In genomic region chr2:18752022-18752493, GRCh38 we compare ENCODE assay signal across 18 cellular contexts.
DNase-seq lines count a peak whose midpoint lies in the region; ATAC-seq and TF ChIP-seq lines count a peak whose summit lies in the region.
"Had no signal": no experiment of that assay in that cellular context is flagged by ENCODE, and none has a peak within 500 bp of the region (broad histone marks: within the 10 kb centered on the region; RNA-seq: fewer than 3 reads in every experiment).

No MANE protein-coding gene starts in this region.

- no peak overlapping the region for H3K4me3 Mint-ChIP-seq in CD4-positive, alpha-beta T cell
- H3K4me3 Mint-ChIP-seq: activated CD8-positive, alpha-beta T cell treated with anti-CD3 and anti-CD28 coated beads for 36 hours; activated naive CD8-positive, alpha-beta T cell treated with anti-CD3 and anti-CD28 coated beads, Interleukin-2, amount 10 ng/mL, durations not matched to agents 7 days and 5 days; central memory CD8-positive, alpha-beta T cell; neural progenitor cell had no signal

- in situ Hi-C loops in gastrocnemius medialis (cut with MboI; ENCODE audit: low sequenced_read_pairs in 4 of 4), result loop anchor here in 3 of 4 donors (25.0 kb wide), 2 partner anchors 610 to 1110 kb away; partner anchors contain the start of gene OSR1 (in 1 of the 3)

- CTCF ChIA-PET in CD4-positive, alpha-beta T cell (lab: Charles Lee), result no interaction called here

- no peaks in the 10 kb centered on the region for H3K9me2 ChIP-seq in hepatocyte (replicated peaks; ENCODE audit: insufficient read depth)

- POLR2A ChIA-PET in CD4-positive, alpha-beta T cell (lab: Charles Lee), result no interaction called here

- H3K36me3 Mint-ChIP-seq in CD4-positive, alpha-beta T cell (ENCODE audit: low read depth), result peaks cover 4% of the 10 kb centered on the region
- H3K36me3 Mint-ChIP-seq: activated naive CD8-positive, alpha-beta T cell treated with anti-CD3 and anti-CD28 coated beads, Interleukin-2, amount 10 ng/mL, durations not matched to agents 7 days and 5 days; neural progenitor cell had no signal

- no peaks in the 10 kb centered on the region for H3K27me3 Mint-ChIP-seq in CD4-positive, alpha-beta T cell
- H3K27me3 Mint-ChIP-seq: activated CD8-positive, alpha-beta T cell treated with anti-CD3 and anti-CD28 coated beads for 36 hours; activated naive CD8-positive, alpha-beta T cell treated with anti-CD3 and anti-CD28 coated beads, Interleukin-2, amount 10 ng/mL, durations not matched to agents 7 days and 5 days; central memory CD8-positive, alpha-beta T cell had no signal

- intact Hi-C loops in gastrocnemius medialis (cut with DNase I; ENCODE audit: low total_unique reads), result loop anchor here (10.0 kb wide), 1 partner anchor 227 kb away; no protein-coding TSS in a partner anchor
- intact Hi-C loops in CD4-positive, alpha-beta T cell (cut with DNase I, micrococcal nuclease), result loop anchor here (2.0 to 10.0 kb wide), 4 partner anchors 613 to 1345 kb away; no protein-coding TSS in a partner anchor

- H3K79me2 ChIP-seq in hepatocyte, result no peaks in the 10 kb centered on the region

- H3K4me1 ChIP-seq in hepatocyte (ENCODE audit: insufficient read depth) (peaks cover 27% of the 10 kb centered on the region), gastrocnemius medialis (peaks cover 26 to 34% of the 10 kb centered on the region in 2 donors)
- H3K4me1 ChIP-seq: neural progenitor cell had no signal

- H3K4me2 ChIP-seq in hepatocyte, result peak overlapping the region; percentile 17
- H3K4me2 ChIP-seq: neural progenitor cell had no signal

- no peaks in the 10 kb centered on the region for H3K27me3 ChIP-seq in hepatocyte
- H3K27me3 ChIP-seq in gastrocnemius medialis, result no peaks in the 10 kb centered on the region
- no peaks in the 10 kb centered on the region for H3K27me3 ChIP-seq in CD4-positive, alpha-beta T cell (ENCODE audit: control insufficient read depth, insufficient read depth, low read length)
- H3K27me3 ChIP-seq: tibial artery had no signal

- H3K9me3 ChIP-seq in hepatocyte (ENCODE audit: low read depth) (no peaks in the 10 kb centered on the region), gastrocnemius medialis (no peaks in the 10 kb centered on the region)
- no peaks in the 10 kb centered on the region for H3K9me3 ChIP-seq in CD4-positive, alpha-beta T cell (ENCODE audit: control insufficient read depth, low read length)
- H3K9me3 ChIP-seq: tibial artery had no signal

- no peaks in the 10 kb centered on the region for H4K20me1 ChIP-seq in hepatocyte (ENCODE audit: insufficient read depth, poor library complexity, severe bottlenecking)

- H3K4me1 Mint-ChIP-seq in CD4-positive, alpha-beta T cell (ENCODE audit: low read depth), result no peaks in the 10 kb centered on the region
- H3K4me1 Mint-ChIP-seq: activated naive CD8-positive, alpha-beta T cell treated with anti-CD3 and anti-CD28 coated beads, Interleukin-2, amount 10 ng/mL, durations not matched to agents 7 days and 5 days; central memory CD8-positive, alpha-beta T cell; neural progenitor cell had no signal

- H3K9me3 Mint-ChIP-seq in CD4-positive, alpha-beta T cell, result no peaks in the 10 kb centered on the region
- H3K9me3 Mint-ChIP-seq: activated CD8-positive, alpha-beta T cell treated with anti-CD3 and anti-CD28 coated beads for 36 hours; activated naive CD8-positive, alpha-beta T cell treated with anti-CD3 and anti-CD28 coated beads, Interleukin-2, amount 10 ng/mL, durations not matched to agents 7 days and 5 days; central memory CD8-positive, alpha-beta T cell; neural progenitor cell had no signal

- DNase-seq in DMS153 (lab: John Stamatoyannopoulos, UW), result peak; percentile 55
- no peak for DNase-seq in DMS153 treated with DMSO at 0.1 percent for 48 hours (lab: John Stamatoyannopoulos, UW; ENCODE audit: unreplicated experiment)
- no peak for DNase-seq in hepatocyte (ENCODE audit: low spot score)
- DNase-seq in gastrocnemius medialis, result no peak
- DNase-seq in stimulated activated CD4-positive, alpha-beta T cell treated with anti-CD3 and anti-CD28 coated beads, Interleukin-4, amount 100 ng/mL, for 4 hours, result no peak
- DNase-seq in CD4-positive, alpha-beta T cell, result no peak
- no peak for DNase-seq in OCI-M2 (lab: John Stamatoyannopoulos, UW; ENCODE audit: unreplicated experiment)
- DNase-seq: activated CD8-positive, alpha-beta T cell treated with anti-CD3 and anti-CD28 coated beads for 36 hours; activated naive CD8-positive, alpha-beta T cell treated with anti-CD3 and anti-CD28 coated beads, Interleukin-2, amount 10 ng/mL, durations not matched to agents 7 days and 5 days; C1 segment of cervical spinal cord; DMS79 treated with DMSO at 0.1 percent for 48 hours; mammary epithelial cell; stimulated activated CD4-positive, alpha-beta T cell treated with anti-CD3 and anti-CD28 coated beads, Interleukin-4, amount 100 ng/mL, for 24 hours; tibial artery had no signal

- no peak overlapping the region for H2AFZ ChIP-seq in hepatocyte
- H2AFZ ChIP-seq: neural progenitor cell had no signal

- TF ChIP-seq CTCF in hepatocyte (IDR thresholded peaks at IDR 0.05; ENCODE audit: poor library complexity) (no peak), gastrocnemius medialis (IDR thresholded peaks at IDR 0.05 in 4 of 5, conservative IDR thresholded peaks at IDR 0.05 in 1 of 5) (no peak)
- no peak for TF ChIP-seq CTCF in CD4-positive, alpha-beta T cell (IDR thresholded peaks at IDR 0.05)

- no peak for TF ChIP-seq POLR2A in gastrocnemius medialis (IDR thresholded peaks at IDR 0.05)

- H3K27ac Mint-ChIP-seq in CD4-positive, alpha-beta T cell, result no peak overlapping the region
- H3K27ac Mint-ChIP-seq: activated CD8-positive, alpha-beta T cell treated with anti-CD3 and anti-CD28 coated beads for 36 hours; activated naive CD8-positive, alpha-beta T cell treated with anti-CD3 and anti-CD28 coated beads, Interleukin-2, amount 10 ng/mL, durations not matched to agents 7 days and 5 days; neural progenitor cell had no signal

- no peaks in the 10 kb centered on the region for H3K36me3 ChIP-seq in hepatocyte (replicated peaks; ENCODE audit: insufficient read depth, low read depth)
- no peaks in the 10 kb centered on the region for H3K36me3 ChIP-seq in gastrocnemius medialis
- H3K36me3 ChIP-seq: neural progenitor cell, tibial artery had no signal

- ATAC-seq in gastrocnemius medialis, result peak in 1 of 2 donors; percentile 38
- no peak for ATAC-seq in CD4-positive, alpha-beta T cell (ENCODE audit: poor library complexity)
- ATAC-seq: activated CD8-positive, alpha-beta T cell treated with anti-CD3 and anti-CD28 coated beads for 36 hours had no signal

- no peak overlapping the region for H3K4me3 ChIP-seq in hepatocyte
- no peak overlapping the region for H3K4me3 ChIP-seq in gastrocnemius medialis
- H3K4me3 ChIP-seq: neural progenitor cell, tibial artery had no signal

- H3K27ac ChIP-seq in hepatocyte (no peak overlapping the region), gastrocnemius medialis (peak overlapping the region in 3 of 4 donors; percentile 22 to 55 (median 40))
- H3K27ac ChIP-seq in CD4-positive, alpha-beta T cell (ENCODE audit: low read depth, low read length), result no peak overlapping the region
- H3K27ac ChIP-seq: 22Rv1, neural progenitor cell had no signal

- WGBS in hepatocyte (ENCODE audit: low lambda C conversion rate, missing lambda C conversion rate), result 45% methylated on average over 10 of the region's 10 CpGs

TF ChIP-seq in PFSK-1, 5 proteins besides CTCF, POLR2A, EP300 and RAD21:
- TF ChIP-seq FOXP2 (optimal IDR thresholded peaks at IDR 0.05; ENCODE audit: borderline replicate concordance, extremely low read depth, extremely low read length, insufficient read depth), result peak; percentile 22
- no peak for TF ChIP-seq SIN3A (IDR thresholded peaks at IDR 0.05; ENCODE audit: borderline replicate concordance, insufficient read depth, low read length)
- TF ChIP-seq REST (IDR thresholded peaks at IDR 0.05; ENCODE audit: insufficient read depth in 1 of 2, low read depth in 2 of 2, low read length in 2 of 2), result no peak
- TF ChIP-seq TAF1 (IDR thresholded peaks at IDR 0.05; ENCODE audit: borderline replicate concordance, insufficient read depth, low read length), result no peak
- TF ChIP-seq POLR2AphosphoS5 (IDR thresholded peaks at IDR 0.05; ENCODE audit: low read depth, low read length), result no peak
TF ChIP-seq in PFSK-1: peak in this region for 1.

Comparison
In these comparisons a context has a peak if more than half of its experiments do, and no peak if none do; other contexts are left out.
1. H3K27ac ChIP-seq: peak in gastrocnemius medialis (3 of 4); none in hepatocyte (single experiment) and CD4-positive, alpha-beta T cell (single experiment).